25 cellular contexts compared by ENCODE assay signal in the genomic region with DNA sequence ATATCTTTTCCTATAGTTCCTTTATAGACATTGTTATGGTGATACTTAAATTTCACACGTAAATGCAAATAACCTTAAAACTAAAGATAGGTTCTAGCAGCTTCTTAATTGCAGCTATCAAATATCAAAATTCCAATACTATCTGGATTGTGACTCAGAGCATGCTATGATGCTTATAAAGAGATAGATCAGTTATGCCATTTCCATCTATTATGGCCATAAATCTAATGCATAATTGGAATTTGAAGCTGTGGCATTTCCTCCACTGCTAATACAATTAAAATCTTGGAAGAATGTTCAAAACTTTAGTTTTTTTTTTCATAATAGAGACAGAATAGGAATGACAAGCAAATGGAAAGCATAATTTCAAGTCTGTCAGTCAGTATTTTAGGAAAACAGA.
"Had no signal": no experiment of that assay in that cellular context is flagged by ENCODE, and none has a peak within 500 bp of the region (broad histone marks: within the 10 kb centered on the region; RNA-seq: fewer than 3 reads in every experiment).

No MANE protein-coding gene starts in this region.

- ATAC-seq: natural killer cell; pancreas; right cardiac atrium; stimulated activated effector memory CD8-positive, alpha-beta T cell treated with anti-CD3 and anti-CD28 coated beads, Interleukin-12 subunit alpha, Interleukin-12 subunit beta, amount 100 ng/mL, for 72 hours had no signal

- H3K4me1 Mint-ChIP-seq: mesothelial cell of epicardium; naive B cell; natural killer cell; nephron progenitor cell; stimulated activated effector memory CD8-positive, alpha-beta T cell treated with anti-CD3 and anti-CD28 coated beads, Interleukin-12 subunit alpha, Interleukin-12 subunit beta, amount 100 ng/mL, for 72 hours had no signal

- H3K9me3 Mint-ChIP-seq: mesothelial cell of epicardium; naive B cell; nephron progenitor cell; stimulated activated effector memory CD8-positive, alpha-beta T cell treated with anti-CD3 and anti-CD28 coated beads, Interleukin-12 subunit alpha, Interleukin-12 subunit beta, amount 100 ng/mL, for 72 hours; stimulated activated naive CD8-positive, alpha-beta T cell treated with anti-CD3 and anti-CD28 coated beads, Interleukin-15, Interleukin-2, amounts not matched to agents 100 ng/mL and 50 ng/mL, for 24 hours; type B pancreatic cell had no signal

- H3K4me3 Mint-ChIP-seq: mesothelial cell of epicardium; naive B cell; natural killer cell; nephron progenitor cell; stimulated activated effector memory CD8-positive, alpha-beta T cell treated with anti-CD3 and anti-CD28 coated beads, Interleukin-12 subunit alpha, Interleukin-12 subunit beta, amount 100 ng/mL, for 72 hours; stimulated activated naive CD8-positive, alpha-beta T cell treated with anti-CD3 and anti-CD28 coated beads, Interleukin-15, Interleukin-2, amounts not matched to agents 100 ng/mL and 50 ng/mL, for 24 hours; type B pancreatic cell had no signal

- H3K27ac ChIP-seq: hepatocyte, left ventricle myocardium inferior, pancreas, prostate gland, sigmoid colon, spleen, tibial nerve, uterus had no signal

- H3K36me3 Mint-ChIP-seq: mesothelial cell of epicardium; naive B cell; natural killer cell; stimulated activated effector memory CD8-positive, alpha-beta T cell treated with anti-CD3 and anti-CD28 coated beads, Interleukin-12 subunit alpha, Interleukin-12 subunit beta, amount 100 ng/mL, for 72 hours; type B pancreatic cell had no signal

- H3K27ac Mint-ChIP-seq: mesothelial cell of epicardium; naive B cell; natural killer cell; nephron progenitor cell; stimulated activated effector memory CD8-positive, alpha-beta T cell treated with anti-CD3 and anti-CD28 coated beads, Interleukin-12 subunit alpha, Interleukin-12 subunit beta, amount 100 ng/mL, for 72 hours; stimulated activated naive CD8-positive, alpha-beta T cell treated with anti-CD3 and anti-CD28 coated beads, Interleukin-15, Interleukin-2, amounts not matched to agents 100 ng/mL and 50 ng/mL, for 24 hours; type B pancreatic cell had no signal

- H3K4me2 ChIP-seq: hepatocyte had no signal

- H3K4me1 ChIP-seq: pancreas, prostate gland, sigmoid colon, spleen, uterus had no signal

- H3K27me3 Mint-ChIP-seq: stimulated activated naive CD8-positive, alpha-beta T cell treated with anti-CD3 and anti-CD28 coated beads, Interleukin-15, Interleukin-2, amounts not matched to agents 100 ng/mL and 50 ng/mL, for 24 hours had no signal

- H3K9me3 ChIP-seq: left ventricle myocardium inferior, pancreas, prostate gland, sigmoid colon, spleen, tibial nerve, uterus had no signal

- H3K79me2 ChIP-seq: hepatocyte had no signal

- H2AFZ ChIP-seq: hepatocyte had no signal

- H3K27me3 ChIP-seq: pancreas, sigmoid colon, spleen, tibial nerve, uterus had no signal

- H3K36me3 ChIP-seq: left ventricle myocardium inferior, pancreas, prostate gland, sigmoid colon, spleen, tibial nerve, uterus had no signal

- H3K4me3 ChIP-seq: hepatocyte, left ventricle myocardium inferior, lung, pancreas, prostate gland, sigmoid colon, spleen, tibial nerve, uterus had no signal

- DNase-seq: islet precursor cell; left ventricle myocardium inferior; mesendoderm; naive B cell; natural killer cell; nephron progenitor cell; pancreas; posterior cingulate gyrus; retina; right cardiac atrium; sigmoid colon; small intestine; spleen; stimulated activated CD4-positive, alpha-beta T cell treated with anti-CD3 and anti-CD28 coated beads, Interleukin-4, amount 100 ng/mL, for 24 hours; stimulated activated naive CD4-positive, alpha-beta T cell; substantia nigra; uterus had no signal
